1 cellular context compared by ENCODE assay signal in the genomic region with DNA sequence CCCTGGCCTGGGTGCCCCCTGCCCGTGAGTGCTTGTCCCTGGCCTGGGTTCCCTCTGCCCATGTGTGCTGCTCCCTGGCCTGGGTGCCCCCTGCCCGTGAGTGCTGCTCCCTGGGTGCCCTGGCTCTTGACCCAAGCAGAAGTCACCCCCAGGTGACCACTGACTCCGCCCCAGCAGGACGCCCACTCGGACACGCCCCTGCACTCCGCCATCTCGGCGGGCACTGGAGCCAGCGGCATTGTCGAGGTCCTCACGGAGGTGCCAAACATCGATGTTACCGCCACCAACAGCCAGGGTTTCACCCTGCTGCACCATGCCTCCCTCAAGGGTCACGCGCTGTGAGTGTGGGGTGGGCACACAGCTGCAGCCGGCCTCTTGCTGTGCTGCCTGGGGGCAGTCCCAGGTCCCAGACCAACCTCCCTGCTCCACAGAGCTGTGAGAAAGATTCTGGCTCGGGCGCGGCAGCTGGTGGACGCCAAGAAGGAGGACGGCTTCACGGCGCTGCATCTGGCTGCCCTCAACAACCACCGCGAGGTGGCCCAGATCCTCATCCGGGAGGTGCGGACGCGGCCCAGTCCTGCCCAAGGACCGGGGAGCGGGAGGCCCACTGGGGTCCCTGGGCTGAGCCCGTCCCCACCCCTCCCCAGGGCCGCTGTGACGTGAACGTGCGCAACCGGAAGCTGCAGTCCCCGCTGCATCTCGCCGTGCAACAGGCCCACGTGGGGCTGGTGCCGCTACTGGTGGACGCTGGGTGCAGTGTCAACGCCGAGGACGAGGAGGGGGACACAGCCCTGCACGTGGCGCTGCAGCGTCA.
TF ChIP-seq lines count a peak whose summit lies in the region.

No MANE protein-coding gene starts in this region.

TF ChIP-seq in HCT116, 20 proteins besides CTCF, POLR2A, EP300 and RAD21:
- TF ChIP-seq ZNF274 (IDR thresholded peaks at IDR 0.05; ENCODE audit: low read depth, low read length) (no peak), EGR1 (IDR thresholded peaks at IDR 0.05; ENCODE audit: low read depth) (no peak), POLR2AphosphoS5 (IDR thresholded peaks at IDR 0.05; ENCODE audit: low read depth, low read length) (peak; percentile 39; the same call in 1 of the 2 replicates), YY1 (IDR thresholded peaks at IDR 0.05; ENCODE audit: extremely low read depth, insufficient replicate concordance, low read depth, low read length) (peak; percentile 63), EZH2phosphoT487 (IDR thresholded peaks at IDR 0.05; ENCODE audit: borderline replicate concordance) (no peak), CBX3 (IDR thresholded peaks at IDR 0.05; ENCODE audit: low read depth) (no peak), JUND (IDR thresholded peaks at IDR 0.05) (no peak), TCF7L2 (IDR thresholded peaks at IDR 0.05; ENCODE audit: borderline replicate concordance, extremely low read depth, insufficient read depth, insufficient read length) (peak; percentile 9)
- TF ChIP-seq, protein P1, sequence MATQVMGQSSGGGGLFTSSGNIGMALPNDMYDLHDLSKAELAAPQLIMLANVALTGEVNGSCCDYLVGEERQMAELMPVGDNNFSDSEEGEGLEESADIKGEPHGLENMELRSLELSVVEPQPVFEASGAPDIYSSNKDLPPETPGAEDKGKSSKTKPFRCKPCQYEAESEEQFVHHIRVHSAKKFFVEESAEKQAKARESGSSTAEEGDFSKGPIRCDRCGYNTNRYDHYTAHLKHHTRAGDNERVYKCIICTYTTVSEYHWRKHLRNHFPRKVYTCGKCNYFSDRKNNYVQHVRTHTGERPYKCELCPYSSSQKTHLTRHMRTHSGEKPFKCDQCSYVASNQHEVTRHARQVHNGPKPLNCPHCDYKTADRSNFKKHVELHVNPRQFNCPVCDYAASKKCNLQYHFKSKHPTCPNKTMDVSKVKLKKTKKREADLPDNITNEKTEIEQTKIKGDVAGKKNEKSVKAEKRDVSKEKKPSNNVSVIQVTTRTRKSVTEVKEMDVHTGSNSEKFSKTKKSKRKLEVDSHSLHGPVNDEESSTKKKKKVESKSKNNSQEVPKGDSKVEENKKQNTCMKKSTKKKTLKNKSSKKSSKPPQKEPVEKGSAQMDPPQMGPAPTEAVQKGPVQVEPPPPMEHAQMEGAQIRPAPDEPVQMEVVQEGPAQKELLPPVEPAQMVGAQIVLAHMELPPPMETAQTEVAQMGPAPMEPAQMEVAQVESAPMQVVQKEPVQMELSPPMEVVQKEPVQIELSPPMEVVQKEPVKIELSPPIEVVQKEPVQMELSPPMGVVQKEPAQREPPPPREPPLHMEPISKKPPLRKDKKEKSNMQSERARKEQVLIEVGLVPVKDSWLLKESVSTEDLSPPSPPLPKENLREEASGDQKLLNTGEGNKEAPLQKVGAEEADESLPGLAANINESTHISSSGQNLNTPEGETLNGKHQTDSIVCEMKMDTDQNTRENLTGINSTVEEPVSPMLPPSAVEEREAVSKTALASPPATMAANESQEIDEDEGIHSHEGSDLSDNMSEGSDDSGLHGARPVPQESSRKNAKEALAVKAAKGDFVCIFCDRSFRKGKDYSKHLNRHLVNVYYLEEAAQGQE (IDR thresholded peaks at IDR 0.05; ENCODE audit: low read depth), result no peak
- TF ChIP-seq, protein P2, sequence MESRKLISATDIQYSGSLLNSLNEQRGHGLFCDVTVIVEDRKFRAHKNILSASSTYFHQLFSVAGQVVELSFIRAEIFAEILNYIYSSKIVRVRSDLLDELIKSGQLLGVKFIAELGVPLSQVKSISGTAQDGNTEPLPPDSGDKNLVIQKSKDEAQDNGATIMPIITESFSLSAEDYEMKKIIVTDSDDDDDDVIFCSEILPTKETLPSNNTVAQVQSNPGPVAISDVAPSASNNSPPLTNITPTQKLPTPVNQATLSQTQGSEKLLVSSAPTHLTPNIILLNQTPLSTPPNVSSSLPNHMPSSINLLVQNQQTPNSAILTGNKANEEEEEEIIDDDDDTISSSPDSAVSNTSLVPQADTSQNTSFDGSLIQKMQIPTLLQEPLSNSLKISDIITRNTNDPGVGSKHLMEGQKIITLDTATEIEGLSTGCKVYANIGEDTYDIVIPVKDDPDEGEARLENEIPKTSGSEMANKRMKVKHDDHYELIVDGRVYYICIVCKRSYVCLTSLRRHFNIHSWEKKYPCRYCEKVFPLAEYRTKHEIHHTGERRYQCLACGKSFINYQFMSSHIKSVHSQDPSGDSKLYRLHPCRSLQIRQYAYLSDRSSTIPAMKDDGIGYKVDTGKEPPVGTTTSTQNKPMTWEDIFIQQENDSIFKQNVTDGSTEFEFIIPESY (IDR thresholded peaks at IDR 0.05; ENCODE audit: extremely low read depth, insufficient replicate concordance, low read length), result no peak
